Comparison of ENCODE assay signal across 8 cellular contexts in the genomic region with DNA sequence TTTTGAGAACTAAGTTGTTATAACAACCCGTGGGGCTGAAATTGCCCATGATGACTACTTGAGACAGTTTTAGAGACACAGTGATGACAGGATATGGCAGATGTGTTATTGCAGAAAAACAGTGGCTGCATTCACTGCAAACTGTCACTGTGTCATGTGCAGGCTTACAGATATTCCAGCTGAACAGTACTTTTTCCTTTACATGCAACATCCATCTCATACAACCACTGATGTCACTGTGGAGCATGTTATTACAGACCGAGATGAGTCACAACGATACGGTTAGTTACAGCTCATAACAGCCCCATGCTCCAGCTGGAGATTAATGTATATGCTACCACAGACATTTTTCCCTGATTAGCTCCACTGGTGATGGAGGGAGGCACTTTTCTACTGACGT.
DNase-seq lines count a peak whose midpoint lies in the region; ATAC-seq and TF ChIP-seq lines count a peak whose summit lies in the region.

No MANE protein-coding gene starts in this region.

- H3K36me3 Mint-ChIP-seq in progenitor cell of endocrine pancreas (ENCODE audit: insufficient read depth), result no peaks in the 10 kb centered on the region

- H3K27ac Mint-ChIP-seq in progenitor cell of endocrine pancreas, result no peak overlapping the region

- no peak for TF ChIP-seq EP300 in ovary (IDR thresholded peaks at IDR 0.05)

- CTCF ChIA-PET in GM10248 (lab: Yijun Ruan, JAX), result interaction anchor here (0.6 to 2.7 kb wide), 5 partner anchors 12 to 152 kb away, joined by 3 to 6 read pairs (median 3); no protein-coding TSS in a partner anchor

- H3K27me3 Mint-ChIP-seq in progenitor cell of endocrine pancreas, result no peaks in the 10 kb centered on the region

- TF ChIP-seq CTCF in epithelial cell of esophagus (IDR thresholded peaks at IDR 0.05; ENCODE audit: insufficient read depth, low read depth, low read length, missing control alignments), result no peak
- TF ChIP-seq CTCF in progenitor cell of endocrine pancreas (IDR thresholded peaks at IDR 0.05; ENCODE audit: unreplicated experiment), result no peak
- TF ChIP-seq CTCF in ovary (IDR thresholded peaks at IDR 0.05), result no peak
- no peak for TF ChIP-seq CTCF in GM10248 (IDR thresholded peaks at IDR 0.05; ENCODE audit: control extremely low read depth, extremely low read depth, low read depth, missing control alignments)

- peaks cover under 1% of the 10 kb centered on the region for H3K9me3 Mint-ChIP-seq in progenitor cell of endocrine pancreas (ENCODE audit: low read depth)

- no peak for TF ChIP-seq POLR2A in ovary (IDR thresholded peaks at IDR 0.05)

- no peaks in the 10 kb centered on the region for H3K36me3 ChIP-seq in ovary

- ATAC-seq in GM18498 (IDR thresholded peaks at IDR 0.05; ENCODE audit: unreplicated experiment), result peak; percentile 83
- peak; percentile 89 for ATAC-seq in GM21447 (IDR thresholded peaks at IDR 0.05; ENCODE audit: unreplicated experiment)
- peak; percentile 93 for ATAC-seq in HG03354 (IDR thresholded peaks at IDR 0.05; ENCODE audit: poor library complexity, severe bottlenecking, unreplicated experiment)

- H3K27ac ChIP-seq in ovary, result no peak overlapping the region

- 64 to 78% (median 74%) methylated on average over 5 of the region's 5 CpGs for WGBS in ovary, 3 donors

- POLR2A ChIA-PET in GM10248 (lab: Yijun Ruan, JAX), result no interaction called here

- DNase-seq in epithelial cell of esophagus (ENCODE audit: low read depth), result peak; percentile 29
- no peak for DNase-seq in progenitor cell of endocrine pancreas (ENCODE audit: low spot score, unreplicated experiment)
- DNase-seq in ovary, result no peak
- no peak for DNase-seq in T1000 (lab: John Stamatoyannopoulos, UW)
- DNase-seq in GM10248 (ENCODE audit: extremely low spot score), result no peak

- H3K9me3 ChIP-seq in ovary, result no peaks in the 10 kb centered on the region

- H3K4me3 Mint-ChIP-seq in progenitor cell of endocrine pancreas (ENCODE audit: low read depth), result no peak overlapping the region

- intact Hi-C loops in ovary (cut with DNase I), result no loop called here

- no peaks in the 10 kb centered on the region for H3K4me1 Mint-ChIP-seq in progenitor cell of endocrine pancreas (ENCODE audit: low read depth)

- H3K27me3 ChIP-seq in ovary, result no peaks in the 10 kb centered on the region

- H3K4me3 ChIP-seq in epithelial cell of esophagus (ENCODE audit: low read length) (no peak overlapping the region), ovary (no peak overlapping the region)

- no peaks in the 10 kb centered on the region for H3K4me1 ChIP-seq in ovary (ENCODE audit: insufficient read depth)
